ENCODE assay signal across 8 cellular contexts in the genomic region with DNA sequence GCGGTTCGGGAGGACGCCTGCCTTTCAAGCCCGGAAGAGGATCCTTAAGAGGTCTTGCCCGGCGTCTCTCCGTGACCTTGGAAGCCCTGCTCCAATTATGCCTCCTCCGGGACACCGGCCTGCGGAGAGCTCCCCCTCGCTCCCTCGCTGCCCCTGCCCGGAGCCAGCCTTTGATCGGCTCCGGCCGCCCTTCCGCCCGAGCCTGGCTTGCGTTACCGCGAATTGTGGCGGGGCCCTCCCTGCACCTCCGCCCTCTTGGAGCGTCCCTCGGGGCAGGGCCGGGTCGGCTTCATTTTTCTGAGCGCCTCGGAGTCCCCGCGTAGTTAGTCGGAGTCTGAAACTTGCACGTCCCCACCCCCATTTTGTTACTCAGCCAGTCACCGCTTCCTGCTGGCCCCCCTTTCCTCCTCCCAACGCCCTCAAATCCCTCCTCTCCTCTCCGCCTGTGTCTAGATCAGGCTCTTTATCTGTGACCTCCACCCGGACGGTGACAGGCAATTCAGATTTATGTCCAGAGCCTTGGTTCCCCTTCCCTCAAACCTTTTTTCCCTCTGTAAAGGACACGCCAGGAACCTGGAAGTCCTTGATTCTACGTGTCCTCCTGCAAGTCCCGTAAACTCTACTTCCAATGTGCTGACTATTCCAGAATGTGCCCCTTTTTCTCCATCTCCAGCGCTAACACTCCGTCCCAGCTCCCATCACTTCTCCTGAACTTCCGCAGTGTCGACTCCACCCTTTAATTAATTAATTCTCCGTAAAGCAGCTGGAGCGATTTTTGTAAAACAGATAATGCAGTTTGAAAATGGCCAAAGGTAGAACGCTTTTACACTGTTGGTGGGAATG. TPM values are rescaled to one million over a fixed set of nuclear protein-coding genes. Genes with fewer than 3 reads are reported as not detected.
A peak's percentile ranks its signal among the peaks of the same experiment; 100 is the strongest.
DNase-seq lines count a peak whose midpoint lies in the region; ATAC-seq and FAIRE-seq lines count a peak whose summit lies in the region.

No MANE protein-coding gene starts in this region.

- POLR2A ChIA-PET in activated CD4-positive, alpha-beta memory T cell treated with anti-CD3 and anti-CD28 coated beads for 36 hours (lab: Charles Lee) = interaction anchor here (0.6 to 2.4 kb wide), 5 partner anchors 12 to 103 kb away, joined by 3 to 9 read pairs (median 3); partner anchors contain the start of genes ATXN2L, SH2B1 and TUFM

- no peaks in the 10 kb centered on the region for H3K27me3 Mint-ChIP-seq in activated CD4-positive, alpha-beta memory T cell treated with anti-CD3 and anti-CD28 coated beads for 36 hours
- no peaks in the 10 kb centered on the region for H3K27me3 Mint-ChIP-seq in effector memory CD8-positive, alpha-beta T cell

- DNase-seq in A172 (ENCODE audit: low spot score) = peak; percentile 84
- no peak for DNase-seq in GM18507 (ENCODE audit: extremely low spot score, insufficient read length, low read depth)
- peak; percentile 14 for DNase-seq in NCI-H524 treated with DMSO at 0.1 percent for 48 hours (lab: John Stamatoyannopoulos, UW)
- peak; percentile 90 for DNase-seq in activated CD4-positive, alpha-beta memory T cell treated with anti-CD3 and anti-CD28 coated beads for 36 hours
- DNase-seq in effector memory CD8-positive, alpha-beta T cell = peak; percentile 73 to 82 (median 76)
- DNase-seq in midbrain (lab: John Stamatoyannopoulos, UW) = peak; percentile 68
- DNase-seq in stimulated activated CD8-positive, alpha-beta memory T cell treated with anti-CD3 and anti-CD28 coated beads, Interleukin-2, amount 100 ng/mL, for 1 hour (ENCODE audit: low read depth in 2 of 2) = peak; percentile 60 to 61

- CTCF ChIA-PET in activated CD4-positive, alpha-beta memory T cell treated with anti-CD3 and anti-CD28 coated beads for 36 hours (lab: Charles Lee) = interaction anchor here (1.8 to 4.7 kb wide), 2 partner anchors 10 to 19 kb away, joined by 4 to 31 read pairs; no protein-coding TSS in a partner anchor

- peak; percentile 12 for ATAC-seq in HG03060 (IDR thresholded peaks at IDR 0.05; ENCODE audit: low read depth, unreplicated experiment)
- ATAC-seq in effector memory CD8-positive, alpha-beta T cell (replicated peaks) = peak; percentile 73

- H3K36me3 Mint-ChIP-seq in activated CD4-positive, alpha-beta memory T cell treated with anti-CD3 and anti-CD28 coated beads for 36 hours = peaks cover 4% of the 10 kb centered on the region
- peaks cover 31% of the 10 kb centered on the region for H3K36me3 Mint-ChIP-seq in effector memory CD8-positive, alpha-beta T cell (ENCODE audit: insufficient read depth)

- peak overlapping the region; percentile 98 for H3K27ac Mint-ChIP-seq in activated CD4-positive, alpha-beta memory T cell treated with anti-CD3 and anti-CD28 coated beads for 36 hours
- H3K27ac Mint-ChIP-seq in effector memory CD8-positive, alpha-beta T cell = peak overlapping the region; percentile 95 to 96

- peak overlapping the region; percentile 94 for H3K4me3 Mint-ChIP-seq in activated CD4-positive, alpha-beta memory T cell treated with anti-CD3 and anti-CD28 coated beads for 36 hours
- H3K4me3 Mint-ChIP-seq in effector memory CD8-positive, alpha-beta T cell = peak overlapping the region; percentile 89 to 92

- H3K4me1 Mint-ChIP-seq in activated CD4-positive, alpha-beta memory T cell treated with anti-CD3 and anti-CD28 coated beads for 36 hours (ENCODE audit: low read depth) = peaks cover 12% of the 10 kb centered on the region
- peaks cover 16 to 23% of the 10 kb centered on the region in 2 donors for H3K4me1 Mint-ChIP-seq in effector memory CD8-positive, alpha-beta T cell (ENCODE audit: low read depth in 2 of 2)

- peak; percentile 86 for FAIRE-seq in GM18507 (lab: Jason Lieb, UNC)

- H3K9me3 Mint-ChIP-seq in activated CD4-positive, alpha-beta memory T cell treated with anti-CD3 and anti-CD28 coated beads for 36 hours = no peaks in the 10 kb centered on the region
- H3K9me3 Mint-ChIP-seq in effector memory CD8-positive, alpha-beta T cell = no peaks in the 10 kb centered on the region

- intact Hi-C loops in activated CD4-positive, alpha-beta memory T cell treated with anti-CD3 and anti-CD28 coated beads for 36 hours (cut with micrococcal nuclease) = loop anchor here (1.0 to 5.0 kb wide), 5 partner anchors 11 to 63 kb away; partner anchors contain the start of genes NFATC2IP, SH2B1 and SPNS1

RNA-seq across cellular contexts. Expression of gene RABEP2, which starts 0.6 kb away (rescaled TPM):
- 46.0 and 64.3 TPM in 2 replicates for total RNA-seq in A172 (2014; rRNA removed; shearing (Covaris generic))
- total RNA-seq in activated CD4-positive, alpha-beta memory T cell treated with anti-CD3 and anti-CD28 coated beads for 36 hours = 10 to 100 TPM; 11.3 to 12.0 TPM

RNA-seq across cellular contexts. Expression of gene CD19, which starts 6.2 kb away (rescaled TPM):
- total RNA-seq in A172 (2014; rRNA removed; shearing (Covaris generic)) = not detected in 2 replicates
- under 1 TPM in 1 of 2 experiments, not detected in 1; 0.29 TPM for total RNA-seq in activated CD4-positive, alpha-beta memory T cell treated with anti-CD3 and anti-CD28 coated beads for 36 hours

RNA-seq across cellular contexts. Expression of gene NFATC2IP, which starts 25.1 kb away (rescaled TPM):
- 27.2 and 28.1 TPM in 2 replicates for total RNA-seq in A172 (2014; rRNA removed; shearing (Covaris generic))
- total RNA-seq in activated CD4-positive, alpha-beta memory T cell treated with anti-CD3 and anti-CD28 coated beads for 36 hours = 10 to 100 TPM; 57.7 to 64.6 TPM

RNA-seq across cellular contexts. Expression of gene ATP2A1, which starts 47.3 kb away (rescaled TPM):
- 0.14 and 1.1 TPM in 2 replicates for total RNA-seq in A172 (2014; rRNA removed; shearing (Covaris generic))
- 1 to 10 TPM; 3.3 to 3.8 TPM for total RNA-seq in activated CD4-positive, alpha-beta memory T cell treated with anti-CD3 and anti-CD28 coated beads for 36 hours

RNA-seq across cellular contexts. Expression of gene SPNS1, which starts 49.0 kb away (rescaled TPM):
- 44.7 and 49.9 TPM in 2 replicates for total RNA-seq in A172 (2014; rRNA removed; shearing (Covaris generic))
- 10 to 100 TPM; 11.3 to 12.0 TPM for total RNA-seq in activated CD4-positive, alpha-beta memory T cell treated with anti-CD3 and anti-CD28 coated beads for 36 hours
